In the genomic region with DNA sequence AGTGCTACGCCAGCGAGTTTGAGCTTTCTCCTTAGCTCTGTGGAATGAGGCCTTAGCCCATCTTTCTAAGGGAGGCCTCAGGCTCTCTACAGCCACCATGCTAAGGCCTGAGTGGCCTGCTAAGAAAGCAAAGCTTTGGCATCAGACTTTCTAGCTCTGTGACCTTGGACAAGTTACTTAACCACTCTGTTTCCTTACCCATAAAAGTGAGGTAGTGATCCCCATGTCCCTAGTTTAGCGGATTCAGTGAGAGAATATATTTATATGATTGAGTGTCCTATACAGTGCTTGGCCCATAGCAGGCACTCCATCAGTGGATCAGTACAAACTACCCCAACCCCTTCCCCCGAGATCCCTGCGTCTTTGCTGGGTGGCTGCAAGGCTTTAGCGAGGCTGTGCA, we compare ENCODE assay signal across 14 cellular contexts. TPM values are rescaled to one million over a fixed set of nuclear protein-coding genes. Genes with fewer than 3 reads are reported as not detected.
DNase-seq lines count a peak whose midpoint lies in the region; ATAC-seq and TF ChIP-seq lines count a peak whose summit lies in the region.
"Had no signal": no experiment of that assay in that cellular context is flagged by ENCODE, and none has a peak within 500 bp of the region (broad histone marks: within the 10 kb centered on the region; RNA-seq: fewer than 3 reads in every experiment).

No MANE protein-coding gene starts in this region.

- H3K27ac Mint-ChIP-seq in nephron progenitor cell, result peak overlapping the region; percentile 68
- H3K27ac Mint-ChIP-seq: activated CD4-positive, alpha-beta T cell treated with anti-CD3 and anti-CD28 coated beads, Interleukin-2, amount 10 ng/mL, durations not matched to agents 24 days and 14 days had no signal

- H3K36me3 ChIP-seq in heart left ventricle (peaks cover 2 to 75% (median 63%) of the 10 kb centered on the region in 9 donors), uterus (no peaks in the 10 kb centered on the region)

- WGBS in heart left ventricle, 4 donors, result 58 to 70% (median 65%) methylated on average over 6 of the region's 6 CpGs

- ATAC-seq in heart left ventricle (no peak), Right ventricle myocardium superior (ENCODE audit: poor library complexity) (no peak), HG03039 (IDR thresholded peaks at IDR 0.05; ENCODE audit: unreplicated experiment) (no peak), HG02759 (IDR thresholded peaks at IDR 0.05; ENCODE audit: unreplicated experiment) (no peak), GM18517 (IDR thresholded peaks at IDR 0.05; ENCODE audit: unreplicated experiment) (no peak)

- H3K4me3 ChIP-seq in heart left ventricle, result peak overlapping the region in 2 of 12 donors; percentile 0 to 6
- no peak overlapping the region for H3K4me3 ChIP-seq in uterus
- H3K4me3 ChIP-seq: MG63, thyroid gland had no signal

- H3K27ac ChIP-seq in heart left ventricle, result peak overlapping the region; percentile 28 to 92 (median 76)
- H3K27ac ChIP-seq in cingulate gyrus (ENCODE audit: low read depth, low read length), result peak overlapping the region; percentile 85
- peak overlapping the region; percentile 43 to 79 for H3K27ac ChIP-seq in uterus
- H3K27ac ChIP-seq: thyroid gland had no signal

- TF ChIP-seq CTCF in heart left ventricle (IDR thresholded peaks at IDR 0.05) (no peak), nephron progenitor cell (IDR thresholded peaks at IDR 0.05) (no peak), uterus (IDR thresholded peaks at IDR 0.05) (no peak)

- TF ChIP-seq POLR2A in heart left ventricle (IDR thresholded peaks at IDR 0.05), result no peak
- no peak for TF ChIP-seq POLR2A in uterus (IDR thresholded peaks at IDR 0.05)

- H3K9me3 Mint-ChIP-seq in nephron progenitor cell, result no peaks in the 10 kb centered on the region

- H3K27me3 ChIP-seq in heart left ventricle, result no peaks in the 10 kb centered on the region
- H3K27me3 ChIP-seq in uterus, result no peaks in the 10 kb centered on the region
- H3K27me3 ChIP-seq: MG63, thyroid gland had no signal

- H3K27me3 Mint-ChIP-seq in nephron progenitor cell (ENCODE audit: low read depth, poor library complexity), result no peaks in the 10 kb centered on the region
- H3K27me3 Mint-ChIP-seq: activated CD4-positive, alpha-beta T cell treated with anti-CD3 and anti-CD28 coated beads, Interleukin-2, amount 10 ng/mL, durations not matched to agents 24 days and 14 days had no signal

- DNase-seq in heart left ventricle (no peak), Right ventricle myocardium superior (no peak), nephron progenitor cell (no peak), uterus (no peak)
- DNase-seq: activated CD4-positive, alpha-beta T cell treated with anti-CD3 and anti-CD28 coated beads, Interleukin-2, amount 10 ng/mL, durations not matched to agents 24 days and 14 days; aorta; MG63; NCI-H187; NCI-H446 treated with DMSO at 0.1 percent for 48 hours; thyroid gland had no signal

- H3K9me3 ChIP-seq in heart left ventricle (no peaks in the 10 kb centered on the region), uterus (no peaks in the 10 kb centered on the region)
- H3K9me3 ChIP-seq: MG63, thyroid gland had no signal

- peaks cover 68% of the 10 kb centered on the region for H3K36me3 Mint-ChIP-seq in nephron progenitor cell (ENCODE audit: low read depth)

- peaks cover 4 to 86% (median 66%) of the 10 kb centered on the region in 12 donors for H3K4me1 ChIP-seq in heart left ventricle
- H3K4me1 ChIP-seq in uterus, result peaks cover 0 to 17% of the 10 kb centered on the region in 2 donors

- H3K4me3 Mint-ChIP-seq in nephron progenitor cell, result no peak overlapping the region
- H3K4me3 Mint-ChIP-seq: activated CD4-positive, alpha-beta T cell treated with anti-CD3 and anti-CD28 coated beads, Interleukin-2, amount 10 ng/mL, durations not matched to agents 24 days and 14 days had no signal

- intact Hi-C loops in heart left ventricle (cut with DNase I) (loop anchor here in 2 of 10 donors (5.0 to 10.0 kb wide), 2 partner anchors 34 to 381 kb away; a partner anchor contains a TSS), Right ventricle myocardium superior (cut with DNase I) (no loop called here), uterus (cut with DNase I; ENCODE audit: low total_unique reads) (no loop called here)

- peaks cover 57% of the 10 kb centered on the region for H3K4me1 Mint-ChIP-seq in nephron progenitor cell

RNA-seq across cellular contexts. Expression of a gene that starts 4.0 kb away (rescaled TPM):
- total RNA-seq in heart left ventricle, result 10 to 100 TPM; 12.1 to 20.8 (median 16.6) TPM
- 1 to 10 TPM; 6.0 to 9.9 TPM for polyA plus RNA-seq in heart left ventricle
- total RNA-seq in Right ventricle myocardium superior, result 16.9 TPM
- 10 to 100 TPM; 21.2 to 46.1 (median 33.8) TPM for total RNA-seq in uterus

RNA-seq across cellular contexts. Expression of a gene that starts 32.7 kb away (rescaled TPM):
- 10 to 100 TPM in 3 of 9 donors, 1 to 10 TPM in 6; 7.2 to 10.8 (median 9.3) TPM for total RNA-seq in heart left ventricle
- 1 to 10 TPM; 5.6 to 9.4 TPM for polyA plus RNA-seq in heart left ventricle
- total RNA-seq in Right ventricle myocardium superior, result 9.7 TPM
- total RNA-seq in uterus, result 10 to 100 TPM in 3 of 4 donors, 1 to 10 TPM in 1; 6.8 to 32.0 (median 18.8) TPM
